In the genomic region with DNA sequence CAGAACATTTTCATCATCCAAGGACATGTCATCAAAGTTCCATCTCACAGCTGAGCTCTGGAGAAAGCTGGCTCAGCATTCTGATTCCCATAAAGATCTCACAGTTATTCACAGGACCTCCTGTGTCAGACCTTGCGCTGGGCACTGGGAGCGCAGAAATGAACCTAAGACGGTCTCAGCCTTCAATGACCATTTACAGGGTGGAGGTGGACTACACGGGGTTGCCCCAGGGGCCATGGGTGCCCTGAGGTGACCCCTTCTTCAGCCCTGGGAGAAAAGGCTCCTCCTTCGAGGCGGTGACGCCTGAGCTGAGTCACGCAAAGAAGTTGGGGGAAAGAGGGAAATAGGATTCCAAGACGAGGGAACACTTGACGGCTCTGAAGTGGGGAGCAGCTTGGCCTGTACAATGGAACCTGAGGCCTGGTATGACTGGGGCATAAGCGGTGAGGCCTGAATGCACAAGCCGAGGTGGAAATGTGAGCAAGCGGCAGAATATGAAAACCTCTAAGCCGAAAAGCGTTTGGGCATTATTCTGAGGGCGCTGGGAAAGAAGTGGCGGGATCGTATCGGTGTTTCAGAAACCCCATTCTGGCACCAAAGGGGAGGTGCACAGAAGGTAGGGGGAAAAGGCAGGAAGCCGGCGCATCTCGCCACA, we compare ENCODE assay signal across 8 cellular contexts. TPM values are rescaled to one million over a fixed set of nuclear protein-coding genes. Genes with fewer than 3 reads are reported as not detected.
DNase-seq lines count a peak whose midpoint lies in the region; ATAC-seq, FAIRE-seq and TF ChIP-seq lines count a peak whose summit lies in the region.

No MANE protein-coding gene starts in this region.

- H3K4me2 ChIP-seq in DND-41 (ENCODE audit: insufficient read depth, low read length) (peak overlapping the region; percentile 95), H1 (ENCODE audit: insufficient read depth in 1 of 2, low read depth in 2 of 2, low read length in 2 of 2) (peak overlapping the region; percentile 86 to 99)

- H3K4me3 Mint-ChIP-seq in T-cell: peak overlapping the region; percentile 93 to 96 (median 93)

- 18% methylated on average over 19 of the region's 22 CpGs; no CpG with 5 or more reads in 1 of the 2 experiments for WGBS in H1 (ENCODE audit: extremely low coverage in 1 of 2, insufficient coverage in 1 of 2, insufficient read length in 1 of 2, insufficient replicate concordance in 2 of 2, low coverage in 1 of 2, low lambda C conversion rate in 2 of 2, missing lambda C conversion rate in 1 of 2), 2 experiments

- H3K27ac ChIP-seq in DND-41 (ENCODE audit: low read length) (peak overlapping the region; percentile 83), H1 (ENCODE audit: low read depth, low read length) (peak overlapping the region; percentile 20; the same call in 1 of the 2 replicates), temporal lobe (ENCODE audit: low read depth, low read length) (peak overlapping the region; percentile 84)

- H3K9me3 Mint-ChIP-seq in T-cell: no peaks in the 10 kb centered on the region

- FAIRE-seq in H1 (lab: Jason Lieb, UNC): peak; percentile 19

- no peaks in the 10 kb centered on the region for H3K27me3 Mint-ChIP-seq in T-cell

- H3K9me3 ChIP-seq in DND-41 (ENCODE audit: insufficient read depth, low read length, severe bottlenecking) (no peaks in the 10 kb centered on the region), H1 (ENCODE audit: insufficient read depth in 2 of 2, low read depth in 1 of 2, low read length in 1 of 2) (no peaks in the 10 kb centered on the region)

- H3K4me1 Mint-ChIP-seq in T-cell: peaks cover 39 to 57% (median 56%) of the 10 kb centered on the region in 3 donors

- peaks cover 41% of the 10 kb centered on the region for H3K36me3 ChIP-seq in DND-41 (ENCODE audit: insufficient read depth, low read length)
- peaks cover 6 to 22% (median 14%) of the 10 kb centered on the region in 4 experiments; a peak in 6 of 8 replicates for H3K36me3 ChIP-seq in H1 (ENCODE audit: control insufficient read depth in 2 of 4, insufficient read depth in 4 of 4, low read length in 3 of 4)

- peak overlapping the region; percentile 92 for H2AFZ ChIP-seq in DND-41 (ENCODE audit: low read depth, low read length)
- H2AFZ ChIP-seq in H1 (ENCODE audit: low read length): peak overlapping the region; percentile 59; the same call in 1 of the 2 replicates

- peaks cover 12% of the 10 kb centered on the region for H3K23me2 ChIP-seq in H1 (ENCODE audit: low read depth, low read length)

- H3K4me1 ChIP-seq in DND-41 (ENCODE audit: insufficient read depth, low read length) (peaks cover 59% of the 10 kb centered on the region), H1 (replicated peaks in 1 of 4; ENCODE audit: control insufficient read depth in 3 of 4, insufficient read depth in 4 of 4, low read length in 3 of 4) (peaks cover 0 to 9% (median 5%) of the 10 kb centered on the region in 4 experiments)

- TF ChIP-seq POLR2A in H1 (IDR thresholded peaks at IDR 0.05; ENCODE audit: control extremely low read depth in 1 of 2, low read depth in 2 of 2, low read length in 2 of 2): no peak

- no peak overlapping the region for H2BK15ac ChIP-seq in H1 (ENCODE audit: low read length)

- H3K27ac Mint-ChIP-seq in T-cell: peak overlapping the region; percentile 93 to 94

- peaks cover 39% of the 10 kb centered on the region for H3K79me2 ChIP-seq in DND-41 (ENCODE audit: insufficient read depth, low read length)
- peaks cover 0 to 5% of the 10 kb centered on the region in 2 experiments; a peak in 1 of 4 replicates for H3K79me2 ChIP-seq in H1 (ENCODE audit: control insufficient read depth in 1 of 2, insufficient read depth in 2 of 2, low read length in 2 of 2)

- peaks cover 9% of the 10 kb centered on the region; the same call in 1 of the 2 replicates for H3K79me1 ChIP-seq in H1 (ENCODE audit: low read depth, low read length)

- peak overlapping the region; percentile 44 for H4K5ac ChIP-seq in H1 (ENCODE audit: insufficient read length, low read depth, low read length)

- H4K8ac ChIP-seq in H1 (ENCODE audit: extremely low read depth, insufficient read depth, low read length): peak overlapping the region; percentile 79

- H3K23ac ChIP-seq in H1 (ENCODE audit: insufficient read length): no peak overlapping the region

- peak overlapping the region; percentile 87 for H3K18ac ChIP-seq in H1 (ENCODE audit: extremely low read depth, low read length)

- TF ChIP-seq CTCF in DND-41 (IDR thresholded peaks at IDR 0.05; ENCODE audit: borderline replicate concordance, extremely low read depth, low read length, poor library complexity, severe bottlenecking): no peak
- TF ChIP-seq CTCF in H1 (IDR thresholded peaks at IDR 0.05; ENCODE audit: control extremely low read depth in 1 of 3, insufficient read depth in 1 of 3, low read depth in 1 of 3, low read length in 3 of 3): no peak

- H3K27me3 ChIP-seq in DND-41 (ENCODE audit: insufficient read depth, low read length, poor library complexity): no peaks in the 10 kb centered on the region
- H3K27me3 ChIP-seq in H1 (replicated peaks in 1 of 4; ENCODE audit: control insufficient read depth in 3 of 4, extremely low read depth in 1 of 4, insufficient read depth in 3 of 4, low read length in 3 of 4): no peaks in the 10 kb centered on the region

- TF ChIP-seq RAD21 in H1 (IDR thresholded peaks at IDR 0.05 in 1 of 2, conservative IDR thresholded peaks at IDR 0.05 in 1 of 2; ENCODE audit: low read depth in 2 of 2, low read length in 2 of 2): no peak

- POLR2A ChIA-PET in T-cell (lab: Charles Lee): interaction anchor here (0.6 to 0.9 kb wide), 2 partner anchors 9 to 39 kb away, joined by 3 to 4 read pairs; partner anchors contain the start of genes ORC1 (in 1 of the 2) and PRPF38A (in 1 of the 2)
- POLR2A ChIA-PET in H1 (lab: Charles Lee; ENCODE audit: partially characterized antibody): interaction anchor here (0.7 to 3.8 kb wide), 4 partner anchors 9 to 231 kb away, joined by 3 to 20 read pairs (median 6); partner anchors contain the start of genes ORC1 and PRPF38A

- H2BK5ac ChIP-seq in H1 (ENCODE audit: low read depth, low read length): 0 out of 2 replicates have a peak overlapping the region, but pooled peaks have one; percentile 73

- CTCF ChIA-PET in T-cell (lab: Charles Lee) (interaction anchor here in 1 of 2 donors (1.2 kb wide), 1 partner anchor 39 kb away, joined by 5 read pairs; the partner anchor contains the start of genes ORC1 and PRPF38A), H1 (lab: Charles Lee; ENCODE audit: partially characterized antibody) (interaction anchor here (1.0 to 1.4 kb wide), 3 partner anchors 14 to 24 kb away, joined by 3 to 9 read pairs (median 5); no protein-coding TSS in a partner anchor)

- peak overlapping the region; percentile 33 for H3K56ac ChIP-seq in H1 (replicated peaks; ENCODE audit: insufficient read length, low read depth, low read length)

- H2BK12ac ChIP-seq in H1 (ENCODE audit: low read depth, low read length): peak overlapping the region; percentile 76; the same call in 1 of the 2 replicates

- peak overlapping the region; percentile 69; the same call in 1 of the 2 replicates for H2AK5ac ChIP-seq in H1 (ENCODE audit: low read depth, low read length)

- H2BK120ac ChIP-seq in H1 (replicated peaks; ENCODE audit: low read depth, low read length): no peak overlapping the region

- H2BK20ac ChIP-seq in H1 (ENCODE audit: low read length): no peak overlapping the region

- DNase-seq in DND-41 (no peak), T-cell (peak in 3 of 34 experiments; percentile 7 to 26 (median 12)), H1 (ENCODE audit: low read depth in 1 of 2, low spot score in 2 of 2) (peak in 1 of 2 experiments; percentile 58), medulla oblongata (ENCODE audit: extremely low spot score) (peak; percentile 53)

- no peak overlapping the region for H3K14ac ChIP-seq in H1 (ENCODE audit: insufficient read length)

- H4K91ac ChIP-seq in H1 (replicated peaks; ENCODE audit: insufficient read length, low read length): peak overlapping the region; percentile 72

- no peak for TF ChIP-seq EP300 in H1 (IDR thresholded peaks at IDR 0.05; ENCODE audit: borderline replicate concordance in 1 of 2, low read depth in 2 of 2, low read length in 2 of 2)

- peak overlapping the region; percentile 27 for H3K4ac ChIP-seq in H1 (replicated peaks; ENCODE audit: insufficient read length, low read depth, low read length)

- H3K36me3 Mint-ChIP-seq in T-cell: peaks cover 19% of the 10 kb centered on the region

- no peak for ATAC-seq in DND-41 (ENCODE audit: insufficient read depth, low read depth)
- ATAC-seq in HG02623 (IDR thresholded peaks at IDR 0.05; ENCODE audit: unreplicated experiment): peak; percentile 14
- ATAC-seq in T-cell (replicated peaks in 1 of 4): no peak
- no peak for ATAC-seq in GM21576 (IDR thresholded peaks at IDR 0.05; ENCODE audit: unreplicated experiment)
- ATAC-seq in GM21786 (IDR thresholded peaks at IDR 0.05; ENCODE audit: unreplicated experiment): no peak

- peak overlapping the region; percentile 90 for H3K9ac ChIP-seq in DND-41 (ENCODE audit: low read depth, low read length)
- peak overlapping the region in 3 of 4 experiments; percentile 59 to 67 (median 65); a peak in 6 of 7 replicates for H3K9ac ChIP-seq in H1 (replicated peaks in 1 of 4; ENCODE audit: extremely low read depth in 1 of 4, low read depth in 3 of 4, low read length in 3 of 4)

- peaks cover 18% of the 10 kb centered on the region for H4K20me1 ChIP-seq in DND-41 (ENCODE audit: insufficient read depth, low read length)
- peaks cover 0 to 9% of the 10 kb centered on the region in 2 experiments for H4K20me1 ChIP-seq in H1 (replicated peaks in 1 of 2; ENCODE audit: control insufficient read depth in 1 of 2, insufficient read depth in 2 of 2, low read length in 2 of 2)

- H3K4me3 ChIP-seq in DND-41 (ENCODE audit: low read depth in 1 of 2, low read length in 2 of 2) (peak overlapping the region; percentile 81 to 90), H1 (ENCODE audit: extremely low read depth in 1 of 4, insufficient read depth in 2 of 4, low read depth in 3 of 4, low read length in 4 of 4) (peak overlapping the region; percentile 76 to 92 (median 86))

RNA-seq across cellular contexts. Expression of gene CC2D1B, which starts 0.8 kb away (rescaled TPM):
- total RNA-seq in T-cell: 10 to 100 TPM; 59.7 to 87.3 (median 83.6) TPM
- total RNA-seq in H1 (2021; fragmentation: NEBNext Ultra II Directional; extraction: Animal tissue kit (Norgen Biotek cat#: 25700)): 13.1 and 13.8 TPM in 2 replicates
- 7.4 and 9.2 TPM in 2 replicates for polyA plus RNA-seq in H1 (2011; rRNA removed)
- polyA plus RNA-seq in H1 (2011; cell fraction: cytosol; rRNA removed): 8.9 TPM
- 38.0 TPM for polyA plus RNA-seq in H1 (2011; cell fraction: nucleus; rRNA removed)
- polyA plus RNA-seq in H1 (2012, experiment 1 of 2): 9.9 to 14.7 TPM (median 14.0 TPM) in 4 replicates
- polyA plus RNA-seq in H1 (2012, experiment 2 of 2): 10.1 TPM
- polyA plus RNA-seq in H1 (2013, experiment 1 of 2): 8.6 TPM
- 7.5 TPM for polyA plus RNA-seq in H1 (2013, experiment 2 of 2)
- 8.8 and 10.7 TPM in 2 replicates for polyA minus RNA-seq in H1 (2011; rRNA and poly(A)+ RNA removed)
- polyA minus RNA-seq in H1 (2011; cell fraction: cytosol; rRNA and poly(A)+ RNA removed): 9.1 TPM
- polyA minus RNA-seq in H1 (2011; cell fraction: nucleus; rRNA and poly(A)+ RNA removed): 21.8 TPM
- 6.9 TPM for total RNA-seq in temporal lobe

RNA-seq across cellular contexts. Expression of gene ORC1, which starts 39.0 kb away (rescaled TPM):
- total RNA-seq in T-cell (1 to 10 TPM; 1.7 to 2.1 (median 2.0) TPM), temporal lobe (0.98 TPM)
- total RNA-seq in H1 (2021; fragmentation: NEBNext Ultra II Directional; extraction: Animal tissue kit (Norgen Biotek cat#: 25700)): 49.0 and 49.7 TPM in 2 replicates
- 32.4 and 36.9 TPM in 2 replicates for polyA plus RNA-seq in H1 (2011; rRNA removed)
- polyA plus RNA-seq in H1 (2011; cell fraction: cytosol; rRNA removed): 41.1 TPM
- 42.9 TPM for polyA plus RNA-seq in H1 (2011; cell fraction: nucleus; rRNA removed)
- 39.1 to 50.4 TPM (median 42.9 TPM) in 4 replicates for polyA plus RNA-seq in H1 (2012, experiment 1 of 2)
- 22.3 TPM for polyA plus RNA-seq in H1 (2012, experiment 2 of 2)
- polyA plus RNA-seq in H1 (2013, experiment 1 of 2): 28.4 TPM
- 25.2 TPM for polyA plus RNA-seq in H1 (2013, experiment 2 of 2)
- polyA minus RNA-seq in H1 (2011; rRNA and poly(A)+ RNA removed): 67.7 and 79.8 TPM in 2 replicates
- polyA minus RNA-seq in H1 (2011; cell fraction: cytosol; rRNA and poly(A)+ RNA removed): 29.1 TPM
- 41.8 TPM for polyA minus RNA-seq in H1 (2011; cell fraction: nucleus; rRNA and poly(A)+ RNA removed)

RNA-seq across cellular contexts. Expression of gene PRPF38A, which starts 39.2 kb away (rescaled TPM):
- total RNA-seq in T-cell (10 to 100 TPM; 58.6 to 66.1 (median 64.7) TPM), temporal lobe (17.2 TPM)
- 70.6 and 76.2 TPM in 2 replicates for total RNA-seq in H1 (2021; fragmentation: NEBNext Ultra II Directional; extraction: Animal tissue kit (Norgen Biotek cat#: 25700))
- polyA plus RNA-seq in H1 (2011; rRNA removed): 25.6 and 25.7 TPM in 2 replicates
- 30.6 TPM for polyA plus RNA-seq in H1 (2011; cell fraction: cytosol; rRNA removed)
- polyA plus RNA-seq in H1 (2011; cell fraction: nucleus; rRNA removed): 39.2 TPM
- polyA plus RNA-seq in H1 (2012, experiment 1 of 2): 42.7 to 61.2 TPM (median 51.9 TPM) in 4 replicates
- 6.7 TPM for polyA plus RNA-seq in H1 (2012, experiment 2 of 2)
- polyA plus RNA-seq in H1 (2013, experiment 1 of 2): 48.1 TPM
- polyA plus RNA-seq in H1 (2013, experiment 2 of 2): 44.3 TPM
- 36.3 and 41.1 TPM in 2 replicates for polyA minus RNA-seq in H1 (2011; rRNA and poly(A)+ RNA removed)
- 19.3 TPM for polyA minus RNA-seq in H1 (2011; cell fraction: cytosol; rRNA and poly(A)+ RNA removed)
- 57.3 TPM for polyA minus RNA-seq in H1 (2011; cell fraction: nucleus; rRNA and poly(A)+ RNA removed)

Comparison
In these comparisons a context has a peak if more than half of its experiments do, and no peak if none do; other contexts are left out.
1. H3K27ac ChIP-seq: peak in every context shown above with its lines; median percentile 84 in temporal lobe; 83 in DND-41; 20 in H1.
2. RNA of gene ORC1, which starts 39.0 kb away (total RNA-seq): 49.0 to 49.7 TPM in H1; 1.7 to 2.1 TPM in T-cell and 0.98 TPM in temporal lobe (single experiment); every median in the first group is over 10 times any median in the second.